In genomic region chr2:165513479-165513878, GRCh38 we compare ENCODE assay signal across 22 cellular contexts. TPM values are rescaled to one million over a fixed set of nuclear protein-coding genes. Genes with fewer than 3 reads are reported as not detected.
DNase-seq lines count a peak whose midpoint lies in the region; ATAC-seq and TF ChIP-seq lines count a peak whose summit lies in the region.
"Had no signal": no experiment of that assay in that cellular context is flagged by ENCODE, and none has a peak within 500 bp of the region (broad histone marks: within the 10 kb centered on the region; RNA-seq: fewer than 3 reads in every experiment).

No MANE protein-coding gene starts in this region.

- no peaks in the 10 kb centered on the region for H3K36me3 Mint-ChIP-seq in CD4-positive, alpha-beta T cell (ENCODE audit: low read depth)
- H3K36me3 Mint-ChIP-seq: CD14-positive monocyte; CD4-positive, alpha-beta memory T cell had no signal

- TF ChIP-seq CTCF in heart left ventricle (IDR thresholded peaks at IDR 0.05) (no peak), right atrium auricular region (IDR thresholded peaks at IDR 0.05) (no peak), LNCaP clone FGC (IDR thresholded peaks at IDR 0.05; ENCODE audit: control insufficient read depth, extremely low read depth, insufficient read depth) (no peak), adrenal gland (IDR thresholded peaks at IDR 0.05) (no peak), osteoblast (IDR thresholded peaks at IDR 0.05; ENCODE audit: extremely low read depth, low read depth, low read length) (no peak)
- TF ChIP-seq CTCF in CD4-positive, alpha-beta T cell (IDR thresholded peaks at IDR 0.05), result no peak

- no peak overlapping the region for H3K4me3 Mint-ChIP-seq in CD4-positive, alpha-beta T cell
- H3K4me3 Mint-ChIP-seq: CD14-positive monocyte; CD4-positive, alpha-beta memory T cell; GM23338; HFFc6 had no signal

- no peaks in the 10 kb centered on the region for H3K27me3 ChIP-seq in heart left ventricle
- H3K27me3 ChIP-seq in right atrium auricular region, result no peaks in the 10 kb centered on the region
- H3K27me3 ChIP-seq in adrenal gland, result no peaks in the 10 kb centered on the region
- no peaks in the 10 kb centered on the region for H3K27me3 ChIP-seq in osteoblast (ENCODE audit: insufficient read depth, low read length)
- H3K27me3 ChIP-seq in CD4-positive, alpha-beta T cell (ENCODE audit: control insufficient read depth, insufficient read depth, low read length), result no peaks in the 10 kb centered on the region
- H3K27me3 ChIP-seq in GM23248 (replicated peaks; ENCODE audit: insufficient read depth), result no peaks in the 10 kb centered on the region
- H3K27me3 ChIP-seq: BE2C; BLaER1 treated with 17β-estradiol and CSF1 and Interleukin-3, amounts not matched to agents 10 nM and 100 nM had no signal

- intact Hi-C loops in heart left ventricle (cut with DNase I) (loop anchor here in 1 of 10 donors (10.0 kb wide), 1 partner anchor 101 kb away; no protein-coding TSS in a partner anchor), adrenal gland (cut with DNase I) (no loop called here)
- intact Hi-C loops in CD4-positive, alpha-beta T cell (cut with DNase I, micrococcal nuclease), result no loop called here

- H3K9me2 ChIP-seq in GM23248 (ENCODE audit: insufficient read depth), result no peaks in the 10 kb centered on the region

- 30 to 71% (median 50%) methylated on average over 1 of the region's 1 CpG for WGBS in heart left ventricle, 4 donors
- 28 to 67% (median 44%) methylated on average over 1 of the region's 1 CpG for WGBS in adrenal gland, 4 donors
- WGBS in GM23248 (ENCODE audit: low coverage in 1 of 2, low lambda C conversion rate in 2 of 2, missing lambda C conversion rate in 2 of 2), 2 experiments, result 82 to 100% methylated on average over 1 of the region's 1 CpG

- in situ Hi-C loops in GM23248 (cut with MboI), result no loop called here

- H3K9me3 ChIP-seq in heart left ventricle (no peaks in the 10 kb centered on the region), right atrium auricular region (no peaks in the 10 kb centered on the region), adrenal gland (replicated peaks in 1 of 3) (no peaks in the 10 kb centered on the region), osteoblast (ENCODE audit: low read depth, low read length) (no peaks in the 10 kb centered on the region), GM23248 (ENCODE audit: low read depth) (no peaks in the 10 kb centered on the region)
- H3K9me3 ChIP-seq in CD4-positive, alpha-beta T cell (ENCODE audit: control insufficient read depth, low read length), result no peaks in the 10 kb centered on the region
- H3K9me3 ChIP-seq: A549; BE2C; BLaER1 treated with 17β-estradiol and CSF1 and Interleukin-3, amounts not matched to agents 10 nM and 100 nM; HAP-1 had no signal

- H2AFZ ChIP-seq in osteoblast (ENCODE audit: low read length), result no peak overlapping the region
- H2AFZ ChIP-seq in GM23248, result no peak overlapping the region
- H2AFZ ChIP-seq: GM23338 had no signal

- H3K4me3 ChIP-seq in heart left ventricle, result no peak overlapping the region
- no peak overlapping the region for H3K4me3 ChIP-seq in right atrium auricular region
- no peak overlapping the region for H3K4me3 ChIP-seq in LNCaP clone FGC (ENCODE audit: low read depth, low read length)
- no peak overlapping the region for H3K4me3 ChIP-seq in adrenal gland
- H3K4me3 ChIP-seq in osteoblast (ENCODE audit: insufficient read depth, low read length), result no peak overlapping the region
- H3K4me3 ChIP-seq in GM23248, result no peak overlapping the region
- H3K4me3 ChIP-seq: A549; BLaER1 treated with 17β-estradiol and CSF1 and Interleukin-3, amounts not matched to agents 10 nM and 100 nM; GM23338; HAP-1 had no signal

- DNase-seq in heart left ventricle (peak in 1 of 5 donors; percentile 11), right atrium auricular region (ENCODE audit: low spot score) (no peak), LNCaP clone FGC (ENCODE audit: low read depth) (peak; percentile 31), adrenal gland (peak; percentile 29 to 74 (median 39)), osteoblast (ENCODE audit: insufficient read length, low spot score, missing footprints) (peak; percentile 46), GM23248 (no peak)
- no peak for DNase-seq in CD4-positive, alpha-beta T cell
- DNase-seq: 8988T; ACHN; AML-193; BE2C; Calu3; CD4-positive, alpha-beta memory T cell; COR-L47; DMS53; DND-41; HFFc6 had no signal

- H3K79me2 ChIP-seq in osteoblast (ENCODE audit: insufficient read depth, low read length) (no peaks in the 10 kb centered on the region), GM23248 (ENCODE audit: insufficient read depth) (no peaks in the 10 kb centered on the region)

- H4K20me1 ChIP-seq in osteoblast (ENCODE audit: insufficient read depth, low read length) (no peaks in the 10 kb centered on the region), GM23248 (ENCODE audit: insufficient read depth) (no peaks in the 10 kb centered on the region)
- H4K20me1 ChIP-seq: BLaER1 treated with 17β-estradiol and CSF1 and Interleukin-3, amounts not matched to agents 10 nM and 100 nM had no signal

- no peaks in the 10 kb centered on the region for H3K27me3 Mint-ChIP-seq in CD4-positive, alpha-beta T cell

- H3K36me3 ChIP-seq in heart left ventricle, result no peaks in the 10 kb centered on the region
- no peaks in the 10 kb centered on the region for H3K36me3 ChIP-seq in right atrium auricular region
- no peaks in the 10 kb centered on the region for H3K36me3 ChIP-seq in adrenal gland (replicated peaks in 1 of 2)
- H3K36me3 ChIP-seq in osteoblast (ENCODE audit: insufficient read depth, low read length), result no peaks in the 10 kb centered on the region
- H3K36me3 ChIP-seq in GM23248 (ENCODE audit: low read depth), result no peaks in the 10 kb centered on the region
- H3K36me3 ChIP-seq: BE2C; BLaER1 treated with 17β-estradiol and CSF1 and Interleukin-3, amounts not matched to agents 10 nM and 100 nM; HAP-1 had no signal

- H3K27ac ChIP-seq in heart left ventricle (no peak overlapping the region), right atrium auricular region (no peak overlapping the region), adrenal gland (no peak overlapping the region), osteoblast (ENCODE audit: low read depth, low read length) (no peak overlapping the region), GM23248 (no peak overlapping the region)
- no peak overlapping the region for H3K27ac ChIP-seq in CD4-positive, alpha-beta T cell (ENCODE audit: low read depth, low read length)
- H3K27ac ChIP-seq: A549; BLaER1 treated with 17β-estradiol and CSF1 and Interleukin-3, amounts not matched to agents 10 nM and 100 nM had no signal

- CTCF ChIA-PET in CD4-positive, alpha-beta T cell (lab: Charles Lee), result no interaction called here

- no peak overlapping the region for H3K9ac ChIP-seq in GM23248
- H3K9ac ChIP-seq: BLaER1 treated with 17β-estradiol and CSF1 and Interleukin-3, amounts not matched to agents 10 nM and 100 nM had no signal

- peaks cover 0 to 10% (median 0%) of the 10 kb centered on the region in 12 donors for H3K4me1 ChIP-seq in heart left ventricle
- peaks cover 0 to 5% of the 10 kb centered on the region in 2 donors for H3K4me1 ChIP-seq in right atrium auricular region
- H3K4me1 ChIP-seq in adrenal gland (replicated peaks in 1 of 2), result peaks cover 0 to 11% of the 10 kb centered on the region in 2 donors
- no peaks in the 10 kb centered on the region for H3K4me1 ChIP-seq in osteoblast (ENCODE audit: insufficient read depth, low read length)
- H3K4me1 ChIP-seq in GM23248 (ENCODE audit: insufficient read depth), result no peaks in the 10 kb centered on the region
- H3K4me1 ChIP-seq: A549; BE2C; BLaER1 treated with 17β-estradiol and CSF1 and Interleukin-3, amounts not matched to agents 10 nM and 100 nM; HAP-1 had no signal

- ATAC-seq in heart left ventricle, result peak in 3 of 4 donors; percentile 75 to 81 (median 78)
- ATAC-seq in CD4-positive, alpha-beta T cell (ENCODE audit: poor library complexity), result no peak
- ATAC-seq: A549, GM23338 had no signal

- no peaks in the 10 kb centered on the region for H3K4me1 Mint-ChIP-seq in CD4-positive, alpha-beta T cell (ENCODE audit: low read depth)
- H3K4me1 Mint-ChIP-seq: CD14-positive monocyte; CD4-positive, alpha-beta memory T cell; GM23338 had no signal

- TF ChIP-seq POLR2A in heart left ventricle (IDR thresholded peaks at IDR 0.05) (no peak), adrenal gland (IDR thresholded peaks at IDR 0.05) (no peak)

- H3F3A ChIP-seq in GM23248 (ENCODE audit: insufficient read depth), result no peaks in the 10 kb centered on the region

- POLR2A ChIA-PET in CD4-positive, alpha-beta T cell (lab: Charles Lee), result no interaction called here

- H3K4me2 ChIP-seq in osteoblast (ENCODE audit: insufficient read depth, low read length) (no peak overlapping the region), GM23248 (ENCODE audit: unreplicated experiment) (no peak overlapping the region)
- H3K4me2 ChIP-seq: A549; BLaER1 treated with 17β-estradiol and CSF1 and Interleukin-3, amounts not matched to agents 10 nM and 100 nM; GM23338 had no signal

- H3K27ac Mint-ChIP-seq in CD4-positive, alpha-beta T cell, result no peak overlapping the region
- H3K27ac Mint-ChIP-seq: CD14-positive monocyte; CD4-positive, alpha-beta memory T cell; GM23338; HFFc6 had no signal

- H3K9me3 Mint-ChIP-seq in CD4-positive, alpha-beta T cell, result no peaks in the 10 kb centered on the region
- H3K9me3 Mint-ChIP-seq: CD4-positive, alpha-beta memory T cell; GM23338 had no signal

RNA-seq across cellular contexts. Expression of gene CSRNP3, which starts 44.0 kb away (rescaled TPM):
- 10 to 100 TPM in 1 of 9 donors, 1 to 10 TPM in 8; 3.2 to 10.6 (median 5.1) TPM for total RNA-seq in heart left ventricle
- polyA plus RNA-seq in heart left ventricle, result 1 to 10 TPM in 1 of 2 donors, under 1 TPM in 1; 0.87 to 1.6 TPM
- total RNA-seq in right atrium auricular region, result 1 to 10 TPM; 1.3 to 4.5 TPM
- total RNA-seq in adrenal gland, result 10 to 100 TPM in 2 of 8 donors, 1 to 10 TPM in 6; 3.8 to 11.5 (median 5.8) TPM
- 1 to 10 TPM; 1.3 to 4.6 (median 1.7) TPM for polyA plus RNA-seq in adrenal gland
- total RNA-seq in osteoblast, result 1.4 and 2.7 TPM in 2 replicates
- not detected for total RNA-seq in CD4-positive, alpha-beta T cell
- 0.43 and 1.1 TPM in 2 replicates for total RNA-seq in GM23248 (2014; rRNA removed; shearing (Covaris generic))
- 0.73 and 1.2 TPM in 2 replicates for polyA plus RNA-seq in GM23248 (2016; fragmentation: Nextera tagmentation; extraction: Ambion mirVana)
- total RNA-seq: CD4-positive, alpha-beta memory T cell had no signal
- polyA plus RNA-seq: CD14-positive monocyte; CD4-positive, alpha-beta memory T cell had no signal

Comparison
In these comparisons a context has a peak if more than half of its experiments do, and no peak if none do; other contexts are left out.
1. DNase-seq: peak in LNCaP clone FGC (single experiment), adrenal gland (7 of 7) and osteoblast (single experiment); none in right atrium auricular region (single experiment), CD4-positive, alpha-beta T cell (0 of 10) and GM23248 (single experiment).